In the genomic region with DNA sequence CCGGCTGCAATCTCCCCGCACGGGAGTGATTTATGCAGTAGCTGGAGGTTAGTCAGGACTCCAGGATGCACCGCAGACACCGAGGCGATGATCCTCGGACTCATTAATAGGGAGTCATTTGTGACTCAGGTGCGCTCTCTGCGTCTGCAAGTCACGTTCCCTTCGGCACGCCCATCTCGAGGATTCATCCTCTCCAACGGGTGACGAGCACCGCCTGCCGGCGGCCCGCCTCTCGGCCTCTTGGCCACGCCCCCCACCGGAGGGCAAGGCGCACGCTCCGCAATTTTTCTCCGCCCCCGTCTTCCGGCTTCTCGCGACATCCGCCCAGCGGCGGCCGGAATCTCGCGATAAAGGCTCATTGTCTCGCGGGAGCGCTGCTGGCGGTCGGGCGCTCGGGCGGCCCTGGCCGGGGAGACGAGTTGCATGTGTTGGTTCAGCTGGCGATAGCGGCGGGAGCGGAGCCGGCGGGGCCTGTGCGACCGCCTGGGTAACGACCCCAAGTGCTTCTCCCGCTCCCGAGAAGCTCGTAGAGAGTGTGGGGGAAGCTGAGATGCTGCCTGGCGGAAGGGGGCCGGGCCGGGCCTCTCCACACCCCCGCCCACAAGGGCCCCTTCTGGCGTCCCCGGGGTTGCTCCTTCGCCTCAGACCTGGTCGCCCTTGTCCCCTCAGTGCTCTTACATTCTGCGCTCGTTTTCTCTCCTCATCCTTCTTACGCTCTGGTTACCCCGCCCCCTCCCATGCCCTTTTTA, we compare ENCODE assay signal across 1 cellular context.
TF ChIP-seq lines count a peak whose summit lies in the region.

A gene with protein sequence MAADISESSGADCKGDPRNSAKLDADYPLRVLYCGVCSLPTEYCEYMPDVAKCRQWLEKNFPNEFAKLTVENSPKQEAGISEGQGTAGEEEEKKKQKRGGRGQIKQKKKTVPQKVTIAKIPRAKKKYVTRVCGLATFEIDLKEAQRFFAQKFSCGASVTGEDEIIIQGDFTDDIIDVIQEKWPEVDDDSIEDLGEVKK (plus strand): TSS at position 361 of the 749 bp plus-strand sequence. CDS start 878 bp downstream, outside the sequence.

TF ChIP-seq in WTC11, 78 proteins besides CTCF, POLR2A, EP300 and RAD21 (continued from another document and continues in another):
- TF ChIP-seq ZBTB43 (CRISPR knock-in tag; IDR thresholded peaks at IDR 0.05) (no peak), SMAD4 (CRISPR knock-in tag; IDR thresholded peaks at IDR 0.05) (no peak), ESRRA (CRISPR knock-in tag; IDR thresholded peaks at IDR 0.05; ENCODE audit: borderline replicate concordance) (no peak), ZNF416 (CRISPR knock-in tag; IDR thresholded peaks at IDR 0.05) (no peak), ARID4B (CRISPR knock-in tag; IDR thresholded peaks at IDR 0.05; ENCODE audit: borderline replicate concordance) (peak; percentile 80; the same call in 1 of the 2 replicates), GRHL2 (CRISPR knock-in tag; IDR thresholded peaks at IDR 0.05; ENCODE audit: insufficient replicate concordance, severe bottlenecking) (no peak), ATF6 (CRISPR knock-in tag; IDR thresholded peaks at IDR 0.05) (no peak), IRF2 (CRISPR knock-in tag; IDR thresholded peaks at IDR 0.05; ENCODE audit: borderline replicate concordance, low read depth) (no peak), ZNF121 (CRISPR knock-in tag; IDR thresholded peaks at IDR 0.05) (no peak), CBFB (CRISPR knock-in tag; IDR thresholded peaks at IDR 0.05; ENCODE audit: low read depth) (no peak), NR3C1 (CRISPR knock-in tag; conservative IDR thresholded peaks at IDR 0.05; ENCODE audit: low read depth) (no peak), ETV6 (CRISPR knock-in tag; IDR thresholded peaks at IDR 0.05) (peak; percentile 16; the same call in 1 of the 2 replicates), FOXP4 (CRISPR knock-in tag; IDR thresholded peaks at IDR 0.05) (0 out of 2 replicates have a peak, but pooled peaks have one; percentile 36), ZBTB21 (CRISPR knock-in tag; IDR thresholded peaks at IDR 0.05; ENCODE audit: borderline replicate concordance) (no peak), SOX15 (CRISPR knock-in tag; IDR thresholded peaks at IDR 0.05) (no peak), JUN (CRISPR knock-in tag; IDR thresholded peaks at IDR 0.05) (no peak), ZNF232 (CRISPR knock-in tag; IDR thresholded peaks at IDR 0.05) (0 out of 2 replicates have a peak, but pooled peaks have one; percentile 41), ATF1 (CRISPR knock-in tag; IDR thresholded peaks at IDR 0.05) (no peak), TP53 (CRISPR knock-in tag; IDR thresholded peaks at IDR 0.05) (no peak), HMGA2 (CRISPR knock-in tag; IDR thresholded peaks at IDR 0.05) (0 out of 2 replicates have a peak, but pooled peaks have one; percentile 12), ELF4 (CRISPR knock-in tag; IDR thresholded peaks at IDR 0.05; ENCODE audit: low read depth) (no peak), MYBL2 (CRISPR knock-in tag; IDR thresholded peaks at IDR 0.05) (0 out of 2 replicates have a peak, but pooled peaks have one; percentile 32), ZNF532 (CRISPR knock-in tag; IDR thresholded peaks at IDR 0.05; ENCODE audit: borderline replicate concordance) (no peak), FOXJ3 (CRISPR knock-in tag; IDR thresholded peaks at IDR 0.05; ENCODE audit: borderline replicate concordance) (no peak), NR2C2 (CRISPR knock-in tag; IDR thresholded peaks at IDR 0.05) (no peak), ZNF423 (CRISPR knock-in tag; IDR thresholded peaks at IDR 0.05) (no peak)
- TF ChIP-seq, protein P1, sequence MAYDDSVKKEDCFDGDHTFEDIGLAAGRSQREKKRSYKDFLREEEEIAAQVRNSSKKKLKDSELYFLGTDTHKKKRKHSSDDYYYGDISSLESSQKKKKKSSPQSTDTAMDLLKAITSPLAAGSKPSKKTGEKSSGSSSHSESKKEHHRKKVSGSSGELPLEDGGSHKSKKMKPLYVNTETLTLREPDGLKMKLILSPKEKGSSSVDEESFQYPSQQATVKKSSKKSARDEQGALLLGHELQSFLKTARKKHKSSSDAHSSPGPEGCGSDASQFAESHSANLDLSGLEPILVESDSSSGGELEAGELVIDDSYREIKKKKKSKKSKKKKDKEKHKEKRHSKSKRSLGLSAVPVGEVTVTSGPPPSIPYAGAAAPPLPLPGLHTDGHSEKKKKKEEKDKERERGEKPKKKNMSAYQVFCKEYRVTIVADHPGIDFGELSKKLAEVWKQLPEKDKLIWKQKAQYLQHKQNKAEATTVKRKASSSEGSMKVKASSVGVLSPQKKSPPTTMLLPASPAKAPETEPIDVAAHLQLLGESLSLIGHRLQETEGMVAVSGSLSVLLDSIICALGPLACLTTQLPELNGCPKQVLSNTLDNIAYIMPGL (CRISPR knock-in tag; IDR thresholded peaks at IDR 0.05) = peak; percentile 74; the same call in 1 of the 2 replicates
- TF ChIP-seq, protein P2, sequence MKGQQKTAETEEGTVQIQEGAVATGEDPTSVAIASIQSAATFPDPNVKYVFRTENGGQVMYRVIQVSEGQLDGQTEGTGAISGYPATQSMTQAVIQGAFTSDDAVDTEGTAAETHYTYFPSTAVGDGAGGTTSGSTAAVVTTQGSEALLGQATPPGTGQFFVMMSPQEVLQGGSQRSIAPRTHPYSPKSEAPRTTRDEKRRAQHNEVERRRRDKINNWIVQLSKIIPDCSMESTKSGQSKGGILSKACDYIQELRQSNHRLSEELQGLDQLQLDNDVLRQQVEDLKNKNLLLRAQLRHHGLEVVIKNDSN (CRISPR knock-in tag; IDR thresholded peaks at IDR 0.05) = peak; percentile 72
- TF ChIP-seq, protein P3, sequence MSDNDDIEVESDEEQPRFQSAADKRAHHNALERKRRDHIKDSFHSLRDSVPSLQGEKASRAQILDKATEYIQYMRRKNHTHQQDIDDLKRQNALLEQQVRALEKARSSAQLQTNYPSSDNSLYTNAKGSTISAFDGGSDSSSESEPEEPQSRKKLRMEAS (CRISPR knock-in tag; IDR thresholded peaks at IDR 0.05) = peak; percentile 89
- TF ChIP-seq, protein P4, sequence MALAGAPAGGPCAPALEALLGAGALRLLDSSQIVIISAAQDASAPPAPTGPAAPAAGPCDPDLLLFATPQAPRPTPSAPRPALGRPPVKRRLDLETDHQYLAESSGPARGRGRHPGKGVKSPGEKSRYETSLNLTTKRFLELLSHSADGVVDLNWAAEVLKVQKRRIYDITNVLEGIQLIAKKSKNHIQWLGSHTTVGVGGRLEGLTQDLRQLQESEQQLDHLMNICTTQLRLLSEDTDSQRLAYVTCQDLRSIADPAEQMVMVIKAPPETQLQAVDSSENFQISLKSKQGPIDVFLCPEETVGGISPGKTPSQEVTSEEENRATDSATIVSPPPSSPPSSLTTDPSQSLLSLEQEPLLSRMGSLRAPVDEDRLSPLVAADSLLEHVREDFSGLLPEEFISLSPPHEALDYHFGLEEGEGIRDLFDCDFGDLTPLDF (CRISPR knock-in tag; IDR thresholded peaks at IDR 0.05) = no peak
- TF ChIP-seq, protein P5, sequence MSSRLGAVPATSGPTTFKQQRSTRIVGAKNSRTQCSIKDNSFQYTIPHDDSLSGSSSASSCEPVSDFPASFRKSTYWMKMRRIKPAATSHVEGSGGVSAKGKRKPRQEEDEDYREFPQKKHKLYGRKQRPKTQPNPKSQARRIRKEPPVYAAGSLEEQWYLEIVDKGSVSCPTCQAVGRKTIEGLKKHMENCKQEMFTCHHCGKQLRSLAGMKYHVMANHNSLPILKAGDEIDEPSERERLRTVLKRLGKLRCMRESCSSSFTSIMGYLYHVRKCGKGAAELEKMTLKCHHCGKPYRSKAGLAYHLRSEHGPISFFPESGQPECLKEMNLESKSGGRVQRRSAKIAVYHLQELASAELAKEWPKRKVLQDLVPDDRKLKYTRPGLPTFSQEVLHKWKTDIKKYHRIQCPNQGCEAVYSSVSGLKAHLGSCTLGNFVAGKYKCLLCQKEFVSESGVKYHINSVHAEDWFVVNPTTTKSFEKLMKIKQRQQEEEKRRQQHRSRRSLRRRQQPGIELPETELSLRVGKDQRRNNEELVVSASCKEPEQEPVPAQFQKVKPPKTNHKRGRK (CRISPR knock-in tag; IDR thresholded peaks at IDR 0.05; ENCODE audit: borderline replicate concordance) = no peak
